ENCODE assay signal across 8 cellular contexts in the genomic region with DNA sequence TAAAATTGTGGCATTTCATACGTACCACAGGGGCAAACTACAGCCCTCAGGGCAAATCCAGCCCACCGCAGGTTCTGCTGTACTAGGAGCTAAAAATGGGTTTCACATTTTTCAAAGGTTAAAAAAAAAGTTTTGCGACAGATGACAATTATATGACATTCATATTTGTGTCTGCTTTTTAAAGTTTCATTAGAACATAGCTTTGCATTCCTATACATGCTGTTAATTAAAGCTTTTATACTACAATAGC. TPM values are rescaled to one million over a fixed set of nuclear protein-coding genes. Genes with fewer than 3 reads are reported as not detected.
A peak's percentile ranks its signal among the peaks of the same experiment; 100 is the strongest.
DNase-seq lines count a peak whose midpoint lies in the region; ATAC-seq and TF ChIP-seq lines count a peak whose summit lies in the region.

No MANE protein-coding gene starts in this region.

- H3K4me2 ChIP-seq in mesenchymal stem cell (ENCODE audit: low read length, poor library complexity, severe bottlenecking) = peak overlapping the region; percentile 84

- peak overlapping the region; percentile 95 to 97 (median 95) for H3K27ac ChIP-seq in body of pancreas
- peak overlapping the region; percentile 80 for H3K27ac ChIP-seq in mesenchymal stem cell (ENCODE audit: low read length, poor library complexity, severe bottlenecking)
- H3K27ac ChIP-seq in upper lobe of right lung = peak overlapping the region; percentile 98

- no peak overlapping the region for H2BK15ac ChIP-seq in mesenchymal stem cell (ENCODE audit: low read depth, poor library complexity, severe bottlenecking)

- TF ChIP-seq CTCF in body of pancreas (IDR thresholded peaks at IDR 0.05) (no peak), upper lobe of right lung (IDR thresholded peaks at IDR 0.05) (no peak)

- no peak overlapping the region for H3K23ac ChIP-seq in mesenchymal stem cell (ENCODE audit: low read length in 2 of 2)

- no peak overlapping the region for H2BK12ac ChIP-seq in mesenchymal stem cell (ENCODE audit: low read length in 2 of 2)

- intact Hi-C loops in body of pancreas (cut with DNase I) (no loop called here), upper lobe of right lung (cut with DNase I) (no loop called here)

- no peaks in the 10 kb centered on the region for H3K9me3 Mint-ChIP-seq in activated naive CD4-positive, alpha-beta T cell treated with anti-CD3 and anti-CD28 coated beads, Interleukin-2, amount 10 ng/mL, durations not matched to agents 7 days and 5 days

- no peak overlapping the region for H2AK5ac ChIP-seq in mesenchymal stem cell (ENCODE audit: low read length, severe bottlenecking)

- H3K4me3 Mint-ChIP-seq in activated naive CD4-positive, alpha-beta T cell treated with anti-CD3 and anti-CD28 coated beads, Interleukin-2, amount 10 ng/mL, durations not matched to agents 7 days and 5 days = peak overlapping the region; percentile 92

- H3K27me3 Mint-ChIP-seq in activated naive CD4-positive, alpha-beta T cell treated with anti-CD3 and anti-CD28 coated beads, Interleukin-2, amount 10 ng/mL, durations not matched to agents 7 days and 5 days = no peaks in the 10 kb centered on the region

- no peaks in the 10 kb centered on the region for H3K36me3 ChIP-seq in body of pancreas (replicated peaks in 1 of 2; ENCODE audit: insufficient read depth in 1 of 2, low read depth in 2 of 2)
- no peaks in the 10 kb centered on the region for H3K36me3 ChIP-seq in mesenchymal stem cell (ENCODE audit: control insufficient read depth in 1 of 2, insufficient read depth in 2 of 2, low read depth in 1 of 2, low read length in 2 of 2)
- no peaks in the 10 kb centered on the region for H3K36me3 ChIP-seq in upper lobe of right lung

- H3K4me3 ChIP-seq in body of pancreas = peak overlapping the region; percentile 11 to 35
- peak overlapping the region; percentile 61 to 95 for H3K4me3 ChIP-seq in mesenchymal stem cell (ENCODE audit: insufficient read depth in 1 of 2, low read depth in 1 of 2, low read length in 2 of 2)
- H3K4me3 ChIP-seq in upper lobe of right lung = peak overlapping the region; percentile 68

- WGBS in body of pancreas, 2 donors = 4 to 6% methylated on average over 3 of the region's 3 CpGs
- WGBS in mesenchymal stem cell = 27% methylated on average over 2 of the region's 3 CpGs

- no peak overlapping the region for H2AFZ ChIP-seq in mesenchymal stem cell (ENCODE audit: low read depth, low read length)

- peak overlapping the region; percentile 7 for H4K91ac ChIP-seq in mesenchymal stem cell (ENCODE audit: low read length)

- no peak overlapping the region for H3K14ac ChIP-seq in mesenchymal stem cell (ENCODE audit: low read length in 2 of 2)

- ATAC-seq in body of pancreas (no peak), upper lobe of right lung (no peak), GM21717 (IDR thresholded peaks at IDR 0.05; ENCODE audit: unreplicated experiment) (no peak), GM19463 (IDR thresholded peaks at IDR 0.05; ENCODE audit: unreplicated experiment) (no peak)

- peaks cover 37% of the 10 kb centered on the region for H3K4me1 Mint-ChIP-seq in activated naive CD4-positive, alpha-beta T cell treated with anti-CD3 and anti-CD28 coated beads, Interleukin-2, amount 10 ng/mL, durations not matched to agents 7 days and 5 days

- H3K4me1 ChIP-seq in body of pancreas (peaks cover 38% of the 10 kb centered on the region), mesenchymal stem cell (ENCODE audit: control insufficient read depth, insufficient read depth, low read depth, low read length) (peaks cover 3% of the 10 kb centered on the region), upper lobe of right lung (peaks cover 19% of the 10 kb centered on the region)

- TF ChIP-seq POLR2A in body of pancreas (IDR thresholded peaks at IDR 0.05) = no peak

- H3K27ac Mint-ChIP-seq in activated naive CD4-positive, alpha-beta T cell treated with anti-CD3 and anti-CD28 coated beads, Interleukin-2, amount 10 ng/mL, durations not matched to agents 7 days and 5 days = peak overlapping the region; percentile 99

- H3K9me3 ChIP-seq in body of pancreas (no peaks in the 10 kb centered on the region), mesenchymal stem cell (ENCODE audit: control insufficient read depth, low read length) (no peaks in the 10 kb centered on the region), upper lobe of right lung (no peaks in the 10 kb centered on the region)

- H3K9ac ChIP-seq in mesenchymal stem cell (ENCODE audit: low read length) = peak overlapping the region; percentile 97

- H4K8ac ChIP-seq in mesenchymal stem cell (ENCODE audit: low read length) = no peak overlapping the region

- peaks cover 10% of the 10 kb centered on the region for H3K79me1 ChIP-seq in mesenchymal stem cell (replicated peaks; ENCODE audit: low read length, poor library complexity, severe bottlenecking)

- CTCF ChIA-PET in activated naive CD4-positive, alpha-beta T cell treated with anti-CD3 and anti-CD28 coated beads, Interleukin-2, amount 10 ng/mL, durations not matched to agents 7 days and 5 days (lab: Charles Lee) = interaction anchor here (0.5 kb wide), 1 partner anchor 345 kb away, joined by 3 read pairs; no protein-coding TSS in a partner anchor

- no peaks in the 10 kb centered on the region for H3K27me3 ChIP-seq in body of pancreas
- H3K27me3 ChIP-seq in mesenchymal stem cell (ENCODE audit: control insufficient read depth in 1 of 2, insufficient read depth in 1 of 2, low read length in 2 of 2) = no peaks in the 10 kb centered on the region
- no peaks in the 10 kb centered on the region for H3K27me3 ChIP-seq in upper lobe of right lung

- H3K18ac ChIP-seq in mesenchymal stem cell (ENCODE audit: low read depth in 1 of 2, low read length in 2 of 2) = peak overlapping the region; percentile 86 to 88

- no peak for DNase-seq in activated naive CD4-positive, alpha-beta T cell treated with anti-CD3 and anti-CD28 coated beads, Interleukin-2, amount 10 ng/mL, durations not matched to agents 7 days and 5 days
- DNase-seq in activated naive CD4-positive, alpha-beta T cell treated with anti-CD3 and anti-CD28 coated beads, Interleukin-2, amount 50 U/mL, for 16 hours = no peak
- no peak for DNase-seq in body of pancreas
- no peak for DNase-seq in mesenchymal stem cell
- no peak for DNase-seq in upper lobe of right lung
- DNase-seq in activated effector memory CD4-positive, alpha-beta T cell treated with anti-CD3 and anti-CD28 coated beads, Interleukin-2, amount 50 U/mL, for 16 hours = no peak

- H3K4ac ChIP-seq in mesenchymal stem cell (ENCODE audit: low read depth in 1 of 2, low read length in 2 of 2) = peak overlapping the region in 1 of 2 experiments; percentile 13

- peaks cover 6% of the 10 kb centered on the region for H3K36me3 Mint-ChIP-seq in activated naive CD4-positive, alpha-beta T cell treated with anti-CD3 and anti-CD28 coated beads, Interleukin-2, amount 10 ng/mL, durations not matched to agents 7 days and 5 days

- peak overlapping the region; percentile 34 for H2BK120ac ChIP-seq in mesenchymal stem cell (ENCODE audit: low read depth, low read length)

- H2BK5ac ChIP-seq in mesenchymal stem cell (ENCODE audit: low read depth, low read length, poor library complexity, severe bottlenecking) = no peak overlapping the region

RNA-seq across cellular contexts. Expression of a gene that starts 0.8 kb away (rescaled TPM):
- 10 to 100 TPM; 15.0 to 16.8 TPM for total RNA-seq in body of pancreas
- polyA plus RNA-seq in mesenchymal stem cell (2013, experiment 1 of 2) = 19.3 TPM
- 20.8 TPM for polyA plus RNA-seq in mesenchymal stem cell (2013, experiment 2 of 2)
- total RNA-seq in upper lobe of right lung = 27.4 TPM

RNA-seq across cellular contexts. Expression of a gene that starts 42.8 kb away (rescaled TPM):
- total RNA-seq in body of pancreas = 10 to 100 TPM; 12.7 to 17.1 TPM
- polyA plus RNA-seq in mesenchymal stem cell (2013, experiment 1 of 2) = 22.6 TPM
- 24.2 TPM for polyA plus RNA-seq in mesenchymal stem cell (2013, experiment 2 of 2)
- 26.3 TPM for total RNA-seq in upper lobe of right lung

RNA-seq across cellular contexts. Expression of a gene that starts 43.0 kb away (rescaled TPM):
- 10 to 100 TPM; 26.0 to 55.8 TPM for total RNA-seq in body of pancreas
- polyA plus RNA-seq in mesenchymal stem cell (2013, experiment 1 of 2) = 35.8 TPM
- 35.7 TPM for polyA plus RNA-seq in mesenchymal stem cell (2013, experiment 2 of 2)
- 36.5 TPM for total RNA-seq in upper lobe of right lung

Comparison
In these comparisons a context has a peak if more than half of its experiments do, and no peak if none do; other contexts are left out.
1. H3K4me3 ChIP-seq: peak in every context shown above with its lines; median percentile 78 in mesenchymal stem cell; 68 in upper lobe of right lung; 23 in body of pancreas.